ENCODE assay signal across 8 cellular contexts in genomic region chr11:268716-269145, GRCh38. TPM values are rescaled to one million over a fixed set of nuclear protein-coding genes. Genes with fewer than 3 reads are reported as not detected.
DNase-seq lines count a peak whose midpoint lies in the region; ATAC-seq and TF ChIP-seq lines count a peak whose summit lies in the region.
"Not testable (repeated sequence)": the region's sequence is repeated elsewhere in the genome, so short reads cannot be mapped to it uniquely, and the experiment has no call there.

No MANE protein-coding gene starts in this region.

- peak in 1 of 2 donors; percentile 9 for TF ChIP-seq POLR2A in suprapubic skin (IDR thresholded peaks at IDR 0.05)

- not testable (repeated sequence) for H3K27me3 Mint-ChIP-seq in endodermal cell (ENCODE audit: insufficient read depth)

- not testable (repeated sequence) for H3K36me3 ChIP-seq in endodermal cell (ENCODE audit: control insufficient read depth, insufficient read depth, low read length); mucosa of descending colon (ENCODE audit: low read depth); suprapubic skin

- H3K36me3 Mint-ChIP-seq in endodermal cell (ENCODE audit: low read depth) = not testable (repeated sequence)

- TF ChIP-seq CTCF in endodermal cell (conservative IDR thresholded peaks at IDR 0.05); mucosa of descending colon (IDR thresholded peaks at IDR 0.05); suprapubic skin (IDR thresholded peaks at IDR 0.05): not testable (repeated sequence)

- H3K4me3 ChIP-seq in endodermal cell (ENCODE audit: low read length); mucosa of descending colon: not testable (repeated sequence)
- peak overlapping the region; percentile 38 for H3K4me3 ChIP-seq in suprapubic skin

- not testable (repeated sequence) for H3K9ac ChIP-seq in endodermal cell (ENCODE audit: extremely low read depth, low read length, poor library complexity, severe bottlenecking)

- H3K4me1 Mint-ChIP-seq in endodermal cell = not testable (repeated sequence)

- H3K27me3 ChIP-seq in endodermal cell (ENCODE audit: control insufficient read depth, insufficient read depth, low read length, poor library complexity, severe bottlenecking); suprapubic skin: not testable (repeated sequence)

- H3K9me3 ChIP-seq in endodermal cell (ENCODE audit: control insufficient read depth, low read length); mucosa of descending colon; suprapubic skin: not testable (repeated sequence)

- not testable (repeated sequence) for H3K4me1 ChIP-seq in endodermal cell (ENCODE audit: control insufficient read depth, insufficient read depth, low read length); mucosa of descending colon (ENCODE audit: low read depth)
- peaks cover 17% of the 10 kb centered on the region for H3K4me1 ChIP-seq in suprapubic skin

- not testable (repeated sequence) for H3K27ac ChIP-seq in endodermal cell (ENCODE audit: low read depth, low read length)
- peak overlapping the region; percentile 81 for H3K27ac ChIP-seq in suprapubic skin

- not testable (repeated sequence) for TF ChIP-seq EP300 in suprapubic skin (IDR thresholded peaks at IDR 0.05)

- DNase-seq in ELF-1 (ENCODE audit: low read depth, low spot score) (peak; percentile 62), NCI-H748 (lab: John Stamatoyannopoulos, UW; ENCODE audit: unreplicated experiment) (peak; percentile 33), endodermal cell (peak; percentile 37), mucosa of descending colon (peak; percentile 68 to 86 (median 74)), suprapubic skin (ENCODE audit: low spot score in 2 of 2) (peak; percentile 88 to 91)
- DNase-seq in activated CD4-positive, alpha-beta T cell treated with anti-CD3 and anti-CD28 coated beads, Interleukin-2, amount 50 U/mL, for 48 hours = peak; percentile 39 to 51

- WGBS in endodermal cell (ENCODE audit: insufficient coverage in 1 of 2, insufficient read length in 1 of 2), 2 experiments = 89 to 90% methylated on average over 9 to 15 of the region's 16 CpGs
- WGBS in suprapubic skin = 22% methylated on average over 16 of the region's 16 CpGs

- ATAC-seq in GM21360 (IDR thresholded peaks at IDR 0.05; ENCODE audit: unreplicated experiment) (peak; percentile 28), HG03135 (IDR thresholded peaks at IDR 0.05; ENCODE audit: unreplicated experiment) (peak; percentile 47), mucosa of descending colon (peak; percentile 71)

- intact Hi-C loops in mucosa of descending colon (cut with DNase I, micrococcal nuclease) = not testable (repeated sequence)

- H3K27ac Mint-ChIP-seq in endodermal cell = not testable (repeated sequence)

- H3K4me3 Mint-ChIP-seq in endodermal cell = not testable (repeated sequence)

- not testable (repeated sequence) for H3K9me3 Mint-ChIP-seq in endodermal cell

RNA-seq across cellular contexts. Expression of gene NLRP6, which starts 9.5 kb away (rescaled TPM):
- total RNA-seq in endodermal cell (not detected), mucosa of descending colon (1 to 10 TPM in 1 of 3 donors, under 1 TPM in 2; 0.66 to 2.6 (median 0.72) TPM), suprapubic skin (1 to 10 TPM in 1 of 4 donors, under 1 TPM in 3; 0.15 to 1.3 (median 0.64) TPM)
- not detected for polyA plus RNA-seq in endodermal cell (2013, experiment 1 of 2)
- not detected for polyA plus RNA-seq in endodermal cell (2013, experiment 2 of 2)

RNA-seq across cellular contexts. Expression of gene PGGHG, which starts 20.2 kb away (rescaled TPM):
- total RNA-seq in endodermal cell (100 to 1,000 TPM; 129 to 186 TPM), mucosa of descending colon (10 to 100 TPM; 21.2 to 37.1 (median 29.7) TPM), suprapubic skin (10 to 100 TPM in 2 of 4 donors, 1 to 10 TPM in 2; 3.5 to 22.0 (median 8.1) TPM)
- 36.7 TPM for polyA plus RNA-seq in endodermal cell (2013, experiment 1 of 2)
- 31.3 TPM for polyA plus RNA-seq in endodermal cell (2013, experiment 2 of 2)

RNA-seq across cellular contexts. Expression of gene IFITM5, which starts 30.6 kb away (rescaled TPM):
- not detected for total RNA-seq in endodermal cell
- polyA plus RNA-seq in endodermal cell (2013, experiment 1 of 2) = not detected
- polyA plus RNA-seq in endodermal cell (2013, experiment 2 of 2) = not detected
- total RNA-seq in mucosa of descending colon = not detected
- total RNA-seq in suprapubic skin = not detected

RNA-seq across cellular contexts. Expression of gene PSMD13, which starts 32.0 kb away (rescaled TPM):
- 100 to 1,000 TPM; 120 to 134 TPM for total RNA-seq in endodermal cell
- 151 TPM for polyA plus RNA-seq in endodermal cell (2013, experiment 1 of 2)
- polyA plus RNA-seq in endodermal cell (2013, experiment 2 of 2) = 145 TPM
- 100 to 1,000 TPM in 1 of 3 donors, 10 to 100 TPM in 2; 92.6 to 110 (median 96.4) TPM for total RNA-seq in mucosa of descending colon
- 10 to 100 TPM; 70.3 to 97.8 (median 87.3) TPM for total RNA-seq in suprapubic skin

RNA-seq across cellular contexts. Expression of gene SIRT3, which starts 32.6 kb away (rescaled TPM):
- total RNA-seq in endodermal cell = 10 to 100 TPM; 18.1 to 28.6 TPM
- 20.2 TPM for polyA plus RNA-seq in endodermal cell (2013, experiment 1 of 2)
- polyA plus RNA-seq in endodermal cell (2013, experiment 2 of 2) = 23.5 TPM
- total RNA-seq in mucosa of descending colon = 10 to 100 TPM; 19.3 to 22.1 (median 22.0) TPM
- total RNA-seq in suprapubic skin = 10 to 100 TPM in 3 of 4 donors, 1 to 10 TPM in 1; 9.1 to 20.1 (median 13.3) TPM

Comparison
In these comparisons a context has a peak if more than half of its experiments do, and no peak if none do; other contexts are left out.
1. DNase-seq: peak in every context shown above with its lines; median percentile 90 in suprapubic skin; 74 in mucosa of descending colon; 62 in ELF-1; 45 in activated CD4-positive, alpha-beta T cell treated with anti-CD3 and anti-CD28 coated beads, Interleukin-2, amount 50 U/mL, for 48 hours; 37 in endodermal cell; 33 in NCI-H748.